8 cellular contexts compared by ENCODE assay signal in genomic region chr7:149799397-149800168, GRCh38. TPM values are rescaled to one million over a fixed set of nuclear protein-coding genes. Genes with fewer than 3 reads are reported as not detected.
DNase-seq lines count a peak whose midpoint lies in the region; ATAC-seq and TF ChIP-seq lines count a peak whose summit lies in the region.

No MANE protein-coding gene starts in this region.

- no peaks in the 10 kb centered on the region for H3K36me3 Mint-ChIP-seq in WTC11

- DNase-seq in 8988T = peak; percentile 66
- peak; percentile 72 for DNase-seq in GM19240 (ENCODE audit: insufficient read length, low spot score)
- DNase-seq in WTC11 (ENCODE audit: low spot score) = peak; percentile 83
- DNase-seq in effector CD4-positive, alpha-beta T cell = peak; percentile 63
- peak; percentile 28 to 41 (median 30) for DNase-seq in stimulated activated CD4-positive, alpha-beta T cell treated with anti-CD3 and anti-CD28 coated beads, Interleukin-12 subunit alpha, Interleukin-12 subunit beta, amount 100 ng/mL, for 48 hours (ENCODE audit: low read depth in 2 of 3, low spot score in 1 of 3)
- no peak for DNase-seq in hepatic stellate cell (ENCODE audit: low spot score)
- no peak for DNase-seq in NCI-H345 (lab: John Stamatoyannopoulos, UW)

- no peak overlapping the region for H3K27ac Mint-ChIP-seq in WTC11

- no peaks in the 10 kb centered on the region for H3K9me3 Mint-ChIP-seq in WTC11

- CTCF ChIA-PET in WTC11 (lab: Charles Lee) = interaction anchor here (0.6 to 5.0 kb wide), 28 partner anchors 8 to 517 kb away, joined by 3 to 43 read pairs (median 6); partner anchors contain the start of genes ZNF467 and ZNF862

- peak; percentile 67 for TF ChIP-seq CTCF in WTC11 (IDR thresholded peaks at IDR 0.05)

- no peaks in the 10 kb centered on the region for H3K27me3 Mint-ChIP-seq in WTC11 (ENCODE audit: low read depth)

- H3K4me1 Mint-ChIP-seq in WTC11 = no peaks in the 10 kb centered on the region

- ATAC-seq in WTC11 (peak; percentile 80), HG02852 (IDR thresholded peaks at IDR 0.05; ENCODE audit: unreplicated experiment) (no peak)

- POLR2A ChIA-PET in WTC11 (lab: Charles Lee) = no interaction called here

- H3K4me3 Mint-ChIP-seq in WTC11 = no peak overlapping the region

TF ChIP-seq in WTC11, 78 proteins besides CTCF, POLR2A, EP300 and RAD21:
- TF ChIP-seq ZNF425 (CRISPR knock-in tag; conservative IDR thresholded peaks at IDR 0.05) (no peak), ESRRA (CRISPR knock-in tag; IDR thresholded peaks at IDR 0.05; ENCODE audit: borderline replicate concordance) (peak; percentile 97)

RNA-seq across cellular contexts. Expression of gene ZNF467, which starts 26.2 kb away (rescaled TPM):
- total RNA-seq in WTC11 (2021) = 0.70 to 1.2 TPM (median 0.73 TPM) in 3 replicates

RNA-seq across cellular contexts. Expression of gene ZNF862, which starts 38.6 kb away (rescaled TPM):
- 3.6 to 6.3 TPM (median 5.8 TPM) in 3 replicates for total RNA-seq in WTC11 (2021)

Comparison
In these comparisons a context has a peak if more than half of its experiments do, and no peak if none do; other contexts are left out.
1. DNase-seq: peak in 8988T (single experiment), GM19240 (single experiment), WTC11 (single experiment), effector CD4-positive, alpha-beta T cell (single experiment) and stimulated activated CD4-positive, alpha-beta T cell treated with anti-CD3 and anti-CD28 coated beads, Interleukin-12 subunit alpha, Interleukin-12 subunit beta, amount 100 ng/mL, for 48 hours (3 of 3); none in hepatic stellate cell (single experiment) and NCI-H345 (single experiment).